ENCODE assay signal across 1 cellular context in genomic region chr19:57527136-57527881, GRCh38.
TF ChIP-seq lines count a peak whose summit lies in the region.

Gene ZNF549 (plus strand): TSS chr19:57527356. CDS start chr19:57527574, 218 bp downstream.

TF ChIP-seq in SK-N-SH, 30 proteins besides CTCF, POLR2A, EP300 and RAD21 (continued from another document):
- TF ChIP-seq MAX (IDR thresholded peaks at IDR 0.05; ENCODE audit: low read depth) (peak; percentile 88), EZH2phosphoT487 (IDR thresholded peaks at IDR 0.05; ENCODE audit: borderline replicate concordance, low read depth) (no peak), RCOR1 (IDR thresholded peaks at IDR 0.05; ENCODE audit: low read length) (0 out of 2 replicates have a peak, but pooled peaks have one; percentile 12), ELF1 (IDR thresholded peaks at IDR 0.05) (peak; percentile 79), NRF1 (IDR thresholded peaks at IDR 0.05; ENCODE audit: low read depth, low read length) (peak; percentile 48; the same call in 1 of the 2 replicates), PBX3 (IDR thresholded peaks at IDR 0.05) (no peak), MEF2A (IDR thresholded peaks at IDR 0.05; ENCODE audit: borderline replicate concordance, low read depth) (no peak), RXRA (IDR thresholded peaks at IDR 0.05; ENCODE audit: borderline replicate concordance, low read depth) (no peak), TEAD4 (IDR thresholded peaks at IDR 0.05; ENCODE audit: borderline replicate concordance, insufficient read depth) (no peak), NFIC (IDR thresholded peaks at IDR 0.05; ENCODE audit: borderline replicate concordance) (peak; percentile 53; the same call in 1 of the 2 replicates), RFX5 (IDR thresholded peaks at IDR 0.05; ENCODE audit: low read length) (no peak), JUND (IDR thresholded peaks at IDR 0.05) (no peak), CHD2 (IDR thresholded peaks at IDR 0.05; ENCODE audit: low read length, partially characterized antibody) (peak; percentile 75), GABPA (IDR thresholded peaks at IDR 0.05; ENCODE audit: low read depth) (peak; percentile 89), TCF12 (IDR thresholded peaks at IDR 0.05) (no peak), TAF1 (IDR thresholded peaks at IDR 0.05; ENCODE audit: borderline replicate concordance, low read depth, low read length) (peak; percentile 73)
- TF ChIP-seq, protein P1, sequence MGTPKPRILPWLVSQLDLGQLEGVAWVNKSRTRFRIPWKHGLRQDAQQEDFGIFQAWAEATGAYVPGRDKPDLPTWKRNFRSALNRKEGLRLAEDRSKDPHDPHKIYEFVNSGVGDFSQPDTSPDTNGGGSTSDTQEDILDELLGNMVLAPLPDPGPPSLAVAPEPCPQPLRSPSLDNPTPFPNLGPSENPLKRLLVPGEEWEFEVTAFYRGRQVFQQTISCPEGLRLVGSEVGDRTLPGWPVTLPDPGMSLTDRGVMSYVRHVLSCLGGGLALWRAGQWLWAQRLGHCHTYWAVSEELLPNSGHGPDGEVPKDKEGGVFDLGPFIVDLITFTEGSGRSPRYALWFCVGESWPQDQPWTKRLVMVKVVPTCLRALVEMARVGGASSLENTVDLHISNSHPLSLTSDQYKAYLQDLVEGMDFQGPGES (IDR thresholded peaks at IDR 0.05; ENCODE audit: low read depth, low read length) = no peak; the same call in 1 of the 2 replicates
